ENCODE assay signal across 22 cellular contexts in genomic region chr22:23504522-23504921, GRCh38.
A peak's percentile ranks its signal among the peaks of the same experiment; 100 is the strongest.
DNase-seq lines count a peak whose midpoint lies in the region; ATAC-seq and TF ChIP-seq lines count a peak whose summit lies in the region.
"Had no signal": no experiment of that assay in that cellular context is flagged by ENCODE, and none has a peak within 500 bp of the region (broad histone marks: within the 10 kb centered on the region; RNA-seq: fewer than 3 reads in every experiment).

No MANE protein-coding gene starts in this region.

- intact Hi-C loops in left ventricle myocardium inferior (cut with micrococcal nuclease) (no loop called here), lower lobe of right lung (cut with DNase I) (no loop called here)

- no peaks in the 10 kb centered on the region for H3K9me3 Mint-ChIP-seq in endothelial cell (ENCODE audit: unreplicated experiment)
- H3K9me3 Mint-ChIP-seq: CD4-positive, alpha-beta T cell had no signal

- H3K4me1 Mint-ChIP-seq in endothelial cell (ENCODE audit: unreplicated experiment): peaks cover 9% of the 10 kb centered on the region

- peak in 1 of 2 donors; percentile 16 for ATAC-seq in lower lobe of right lung
- ATAC-seq: body of pancreas, gastroesophageal sphincter had no signal

- peak in 1 of 2 donors; percentile 39 for DNase-seq in cardiac muscle cell (ENCODE audit: low read depth in 1 of 2, low spot score in 1 of 2)
- no peak for DNase-seq in left ventricle myocardium inferior
- DNase-seq in choroid plexus epithelial cell (ENCODE audit: low read depth): peak; percentile 16
- DNase-seq in lower lobe of right lung: peak; percentile 27
- no peak for DNase-seq in endothelial cell (ENCODE audit: low spot score)
- DNase-seq in activated T-cell treated with anti-CD3 and anti-CD28 coated beads, Interleukin-2, amount 50 U/mL, for 48 hours: no peak
- DNase-seq in SW480 (ENCODE audit: low spot score): no peak
- DNase-seq in DMS 273 (lab: John Stamatoyannopoulos, UW; ENCODE audit: unreplicated experiment): no peak
- DNase-seq: activated CD4-positive, alpha-beta T cell treated with anti-CD3 and anti-CD28 coated beads, Interleukin-2, amount 50 U/mL, for 4 hours; activated naive CD4-positive, alpha-beta T cell; body of pancreas; CD4-positive, alpha-beta T cell; dermis blood vessel endothelial cell; DMS53; GM23248; NCI-H187; NCI-H446 treated with DMSO at 0.1 percent for 48 hours; retina; stimulated activated naive CD8-positive, alpha-beta T cell treated with anti-CD3 and anti-CD28 coated beads, Interleukin-15, Interleukin-2, amounts not matched to agents 100 U/mL and 50 U/mL, for 24 hours; trophoblast cell had no signal

- H3K4me1 ChIP-seq in cardiac muscle cell (ENCODE audit: low read depth): peaks cover 13% of the 10 kb centered on the region
- H3K4me1 ChIP-seq in left ventricle myocardium inferior: peaks cover 10% of the 10 kb centered on the region
- no peaks in the 10 kb centered on the region for H3K4me1 ChIP-seq in lower lobe of right lung
- H3K4me1 ChIP-seq: body of pancreas had no signal

- no peak for TF ChIP-seq CTCF in cardiac muscle cell (IDR thresholded peaks at IDR 0.05; ENCODE audit: low read depth, low read length)
- no peak for TF ChIP-seq CTCF in left ventricle myocardium inferior (IDR thresholded peaks at IDR 0.05; ENCODE audit: borderline replicate concordance)
- no peak for TF ChIP-seq CTCF in choroid plexus epithelial cell (conservative IDR thresholded peaks at IDR 0.05; ENCODE audit: low read depth, low read length)
- no peak for TF ChIP-seq CTCF in lower lobe of right lung (IDR thresholded peaks at IDR 0.05)
- TF ChIP-seq CTCF in endothelial cell (IDR thresholded peaks at IDR 0.05; ENCODE audit: unreplicated experiment): no peak

- no peak overlapping the region for H3K4me3 Mint-ChIP-seq in endothelial cell (ENCODE audit: unreplicated experiment)
- H3K4me3 Mint-ChIP-seq: CD4-positive, alpha-beta T cell had no signal

- no peaks in the 10 kb centered on the region for H3K36me3 Mint-ChIP-seq in endothelial cell (ENCODE audit: low read depth, unreplicated experiment)

- H3K36me3 ChIP-seq in cardiac muscle cell (no peaks in the 10 kb centered on the region), left ventricle myocardium inferior (no peaks in the 10 kb centered on the region), lower lobe of right lung (no peaks in the 10 kb centered on the region)
- H3K36me3 ChIP-seq: gastroesophageal sphincter had no signal

- no peak overlapping the region for H3K27ac Mint-ChIP-seq in endothelial cell (ENCODE audit: unreplicated experiment)
- H3K27ac Mint-ChIP-seq: CD4-positive, alpha-beta T cell had no signal

- peak overlapping the region; percentile 73 for H3K27ac ChIP-seq in cardiac muscle cell
- no peak overlapping the region for H3K27ac ChIP-seq in left ventricle myocardium inferior (replicated peaks)
- no peak overlapping the region for H3K27ac ChIP-seq in lower lobe of right lung
- H3K27ac ChIP-seq: body of pancreas, GM23248, VCaP had no signal

- no peak overlapping the region for H3K4me3 ChIP-seq in cardiac muscle cell
- H3K4me3 ChIP-seq in left ventricle myocardium inferior: no peak overlapping the region
- H3K4me3 ChIP-seq in choroid plexus epithelial cell (ENCODE audit: low read depth, low read length): no peak overlapping the region
- H3K4me3 ChIP-seq in lower lobe of right lung: no peak overlapping the region
- H3K4me3 ChIP-seq: body of pancreas, gastroesophageal sphincter, GM23248 had no signal

- H3K27me3 Mint-ChIP-seq in endothelial cell (ENCODE audit: unreplicated experiment): peaks cover under 1% of the 10 kb centered on the region

- H3K9me3 ChIP-seq in cardiac muscle cell (ENCODE audit: low read depth) (no peaks in the 10 kb centered on the region), left ventricle myocardium inferior (replicated peaks) (no peaks in the 10 kb centered on the region), lower lobe of right lung (no peaks in the 10 kb centered on the region)
- H3K9me3 ChIP-seq: body of pancreas, gastroesophageal sphincter had no signal

- H3K27me3 ChIP-seq in cardiac muscle cell (no peaks in the 10 kb centered on the region), left ventricle myocardium inferior (ENCODE audit: low read depth) (peaks cover 18% of the 10 kb centered on the region), lower lobe of right lung (ENCODE audit: low read depth) (no peaks in the 10 kb centered on the region)
- H3K27me3 ChIP-seq: body of pancreas, gastroesophageal sphincter had no signal

Comparison
In these comparisons a context has a peak if more than half of its experiments do, and no peak if none do; other contexts are left out.
1. DNase-seq: peak in choroid plexus epithelial cell (single experiment) and lower lobe of right lung (single experiment); none in left ventricle myocardium inferior (single experiment), endothelial cell (single experiment), activated T-cell treated with anti-CD3 and anti-CD28 coated beads, Interleukin-2, amount 50 U/mL, for 48 hours (0 of 2), SW480 (single experiment) and DMS 273 (single experiment).